In the genomic region with DNA sequence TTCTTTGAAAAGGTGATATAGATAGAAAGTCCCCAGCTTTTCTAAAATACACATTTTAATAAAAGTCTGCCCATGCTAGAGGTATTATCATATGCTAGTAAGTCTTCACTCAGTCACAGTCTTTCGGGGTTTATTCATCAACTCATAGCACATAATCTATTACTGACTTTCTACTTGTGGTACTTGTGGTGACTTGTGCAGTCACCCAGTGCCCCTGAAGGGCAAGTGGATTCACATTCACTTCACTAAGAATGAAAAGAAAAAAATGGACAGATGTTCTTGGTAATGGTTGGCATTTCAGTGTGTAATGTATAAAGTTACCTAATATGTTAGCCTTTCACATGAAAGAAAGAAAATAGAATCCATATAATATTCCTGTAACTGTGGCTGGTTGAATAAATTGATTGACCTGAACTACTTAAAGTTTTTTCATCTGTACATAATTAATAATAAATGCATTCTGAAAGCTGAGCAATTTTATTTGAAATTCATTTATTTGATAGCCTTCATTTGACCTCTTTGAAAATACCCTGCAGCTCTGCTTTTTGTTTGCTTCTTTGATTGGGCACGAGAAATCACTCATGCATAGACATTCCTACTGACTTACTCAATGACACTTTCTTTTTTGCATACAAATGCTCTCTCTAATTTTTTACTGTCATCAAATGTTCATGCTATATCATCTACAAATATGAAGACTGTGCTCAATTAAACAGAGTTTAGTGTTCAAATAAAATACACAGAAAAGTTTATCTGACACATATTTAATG, we compare ENCODE assay signal across 1 cellular context.
TF ChIP-seq lines count a peak whose summit lies in the region.

No MANE protein-coding gene starts in this region.

TF ChIP-seq in HepG2, 621 proteins besides CTCF, POLR2A, EP300 and RAD21:
- no peak for TF ChIP-seq HDAC2 (CRISPR knock-in tag; IDR thresholded peaks at IDR 0.05)
- TF ChIP-seq, protein P1, sequence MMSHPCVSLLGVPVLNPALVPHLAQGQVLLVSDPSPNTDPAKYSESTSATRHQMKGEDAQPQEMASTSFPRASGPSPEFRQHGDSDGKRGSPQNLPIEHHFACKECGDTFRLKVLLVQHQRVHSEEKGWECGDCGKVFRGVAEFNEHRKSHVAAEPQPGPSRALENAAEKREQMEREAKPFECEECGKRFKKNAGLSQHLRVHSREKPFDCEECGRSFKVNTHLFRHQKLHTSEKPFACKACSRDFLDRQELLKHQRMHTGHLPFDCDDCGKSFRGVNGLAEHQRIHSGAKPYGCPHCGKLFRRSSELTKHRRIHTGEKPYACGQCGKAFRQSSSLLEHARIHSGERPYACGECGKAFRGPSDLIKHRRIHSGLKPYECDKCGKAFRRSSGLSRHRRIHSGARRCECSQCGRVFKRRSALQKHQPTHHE (CRISPR knock-in tag; IDR thresholded peaks at IDR 0.05; ENCODE audit: borderline replicate concordance), result no peak
- no peak for TF ChIP-seq SIN3A (IDR thresholded peaks at IDR 0.05; ENCODE audit: borderline replicate concordance, low read depth, low read length)
- TF ChIP-seq ZNF558 (CRISPR knock-in tag; IDR thresholded peaks at IDR 0.05; ENCODE audit: borderline replicate concordance), result no peak
- TF ChIP-seq, protein P2, sequence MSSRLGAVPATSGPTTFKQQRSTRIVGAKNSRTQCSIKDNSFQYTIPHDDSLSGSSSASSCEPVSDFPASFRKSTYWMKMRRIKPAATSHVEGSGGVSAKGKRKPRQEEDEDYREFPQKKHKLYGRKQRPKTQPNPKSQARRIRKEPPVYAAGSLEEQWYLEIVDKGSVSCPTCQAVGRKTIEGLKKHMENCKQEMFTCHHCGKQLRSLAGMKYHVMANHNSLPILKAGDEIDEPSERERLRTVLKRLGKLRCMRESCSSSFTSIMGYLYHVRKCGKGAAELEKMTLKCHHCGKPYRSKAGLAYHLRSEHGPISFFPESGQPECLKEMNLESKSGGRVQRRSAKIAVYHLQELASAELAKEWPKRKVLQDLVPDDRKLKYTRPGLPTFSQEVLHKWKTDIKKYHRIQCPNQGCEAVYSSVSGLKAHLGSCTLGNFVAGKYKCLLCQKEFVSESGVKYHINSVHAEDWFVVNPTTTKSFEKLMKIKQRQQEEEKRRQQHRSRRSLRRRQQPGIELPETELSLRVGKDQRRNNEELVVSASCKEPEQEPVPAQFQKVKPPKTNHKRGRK (CRISPR knock-in tag; IDR thresholded peaks at IDR 0.05), result no peak
- TF ChIP-seq, protein P3, sequence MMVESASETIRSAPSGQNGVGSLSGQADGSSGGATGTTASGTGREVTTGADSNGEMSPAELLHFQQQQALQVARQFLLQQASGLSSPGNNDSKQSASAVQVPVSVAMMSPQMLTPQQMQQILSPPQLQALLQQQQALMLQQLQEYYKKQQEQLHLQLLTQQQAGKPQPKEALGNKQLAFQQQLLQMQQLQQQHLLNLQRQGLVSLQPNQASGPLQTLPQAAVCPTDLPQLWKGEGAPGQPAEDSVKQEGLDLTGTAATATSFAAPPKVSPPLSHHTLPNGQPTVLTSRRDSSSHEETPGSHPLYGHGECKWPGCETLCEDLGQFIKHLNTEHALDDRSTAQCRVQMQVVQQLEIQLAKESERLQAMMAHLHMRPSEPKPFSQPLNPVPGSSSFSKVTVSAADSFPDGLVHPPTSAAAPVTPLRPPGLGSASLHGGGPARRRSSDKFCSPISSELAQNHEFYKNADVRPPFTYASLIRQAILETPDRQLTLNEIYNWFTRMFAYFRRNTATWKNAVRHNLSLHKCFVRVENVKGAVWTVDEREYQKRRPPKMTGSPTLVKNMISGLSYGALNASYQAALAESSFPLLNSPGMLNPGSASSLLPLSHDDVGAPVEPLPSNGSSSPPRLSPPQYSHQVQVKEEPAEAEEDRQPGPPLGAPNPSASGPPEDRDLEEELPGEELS (CRISPR knock-in tag; IDR thresholded peaks at IDR 0.05), result no peak
- TF ChIP-seq RBFOX2 (IDR thresholded peaks at IDR 0.05; ENCODE audit: low read depth, low read length), result no peak
- TF ChIP-seq ARNT (IDR thresholded peaks at IDR 0.05), result no peak
- TF ChIP-seq, protein P4, sequence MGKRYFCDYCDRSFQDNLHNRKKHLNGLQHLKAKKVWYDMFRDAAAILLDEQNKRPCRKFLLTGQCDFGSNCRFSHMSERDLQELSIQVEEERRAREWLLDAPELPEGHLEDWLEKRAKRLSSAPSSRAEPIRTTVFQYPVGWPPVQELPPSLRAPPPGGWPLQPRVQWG (CRISPR knock-in tag; IDR thresholded peaks at IDR 0.05; ENCODE audit: borderline replicate concordance, low read depth), result no peak
- TF ChIP-seq ZNF335 (CRISPR knock-in tag; IDR thresholded peaks at IDR 0.05), result no peak
- TF ChIP-seq NFATC3 (CRISPR knock-in tag; IDR thresholded peaks at IDR 0.05), result no peak
